In the genomic region with DNA sequence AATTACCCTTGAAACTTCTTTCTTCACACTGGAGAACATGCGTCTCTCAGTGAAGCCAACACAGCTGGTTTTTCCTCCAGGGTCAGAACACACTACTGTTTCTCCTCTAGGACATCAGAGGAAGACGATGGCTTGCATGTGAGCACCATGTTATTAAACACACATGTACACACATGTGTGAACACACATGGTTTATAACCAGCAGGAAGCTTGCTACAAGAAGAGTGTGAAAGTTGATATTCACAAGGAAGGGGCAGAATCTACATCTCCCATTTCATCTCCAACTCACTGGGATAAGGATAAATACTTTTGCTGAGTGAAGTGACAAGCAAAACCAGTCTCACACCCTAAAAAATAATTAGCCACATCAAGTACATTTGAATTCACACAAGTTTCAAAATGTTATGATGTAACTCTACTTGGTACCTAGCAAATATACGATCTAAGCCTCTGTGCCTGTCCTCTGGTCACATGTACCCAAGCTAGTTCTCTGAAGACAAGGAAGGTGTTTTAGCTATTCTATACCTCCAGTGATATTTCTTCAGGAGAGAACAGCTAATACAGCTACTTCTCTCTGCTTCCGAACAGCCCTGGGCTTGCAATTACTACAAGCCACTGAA, we compare ENCODE assay signal across 10 cellular contexts.
A peak's percentile ranks its signal among the peaks of the same experiment; 100 is the strongest.
DNase-seq lines count a peak whose midpoint lies in the region; ATAC-seq, FAIRE-seq and TF ChIP-seq lines count a peak whose summit lies in the region.
"Had no signal": no experiment of that assay in that cellular context is flagged by ENCODE, and none has a peak within 500 bp of the region (broad histone marks: within the 10 kb centered on the region; RNA-seq: fewer than 3 reads in every experiment).

No MANE protein-coding gene starts in this region.

- no TSS peak for BruUV-seq in K562 (replicated peaks; lab: Mats Ljungman, UMichigan)

- 87% methylated on average over 4 of the region's 4 CpGs for WGBS in HUES64
- 53% methylated on average over 4 of the region's 4 CpGs for WGBS in K562 (ENCODE audit: insufficient coverage, low coverage, missing lambda C conversion rate)
- 86% methylated on average over 4 of the region's 4 CpGs for WGBS in liver
- WGBS in suprapubic skin: 48% methylated on average over 4 of the region's 4 CpGs

- H4K20me1 ChIP-seq in K562 (replicated peaks; ENCODE audit: control insufficient read depth, insufficient read depth, low read length): no peaks in the 10 kb centered on the region

- H3K27me3 ChIP-seq in HUES64 (ENCODE audit: insufficient read depth, low read length) (no peaks in the 10 kb centered on the region), K562 (ENCODE audit: control insufficient read depth in 2 of 2, insufficient read depth in 2 of 2, low read length in 2 of 2) (no peaks in the 10 kb centered on the region), liver (ENCODE audit: control insufficient read depth in 4 of 4, insufficient read depth in 4 of 4, low read length in 3 of 4) (no peaks in the 10 kb centered on the region), suprapubic skin (no peaks in the 10 kb centered on the region)

- in situ Hi-C loops in K562 (cut with MboI): no loop called here

- no peak overlapping the region for H3K4me3 ChIP-seq in HUES64 (ENCODE audit: low read length)
- H3K4me3 ChIP-seq in K562: no peak overlapping the region
- H3K4me3 ChIP-seq in liver (ENCODE audit: low read depth in 1 of 3, low read length in 3 of 3): no peak overlapping the region
- H3K4me3 ChIP-seq in suprapubic skin: no peak overlapping the region

- H3K27ac ChIP-seq in HUES64 (ENCODE audit: low read depth, low read length): 0 out of 2 replicates have a peak overlapping the region, but pooled peaks have one; percentile 8
- H3K27ac ChIP-seq in K562 (ENCODE audit: extremely low read depth, low read depth, low read length): peak overlapping the region; percentile 54; the same call in 2 of the 3 replicates
- peak overlapping the region; percentile 12 to 22 for H3K27ac ChIP-seq in liver (ENCODE audit: low read depth in 1 of 2, low read length in 2 of 2)
- peak overlapping the region; percentile 75 for H3K27ac ChIP-seq in suprapubic skin
- H3K27ac ChIP-seq: HL-60 had no signal

- ATAC-seq in K562: peak; percentile 25; the same call in 1 of the 3 replicates
- no peak for ATAC-seq in GM18505 (IDR thresholded peaks at IDR 0.05; ENCODE audit: unreplicated experiment)
- no peak for ATAC-seq in GM19035 (IDR thresholded peaks at IDR 0.05; ENCODE audit: unreplicated experiment)

- no peak for FAIRE-seq in K562 (lab: Jason Lieb, UNC)
- FAIRE-seq: islet of Langerhans had no signal

- no peaks in the 10 kb centered on the region for H3K9me1 ChIP-seq in K562 (ENCODE audit: control insufficient read depth, insufficient read depth, low read length)

- H3K79me2 ChIP-seq in K562 (ENCODE audit: control insufficient read depth, insufficient read depth, low read length): no peaks in the 10 kb centered on the region

- TF ChIP-seq POLR2A in K562 (conservative IDR thresholded peaks at IDR 0.05) (no peak), suprapubic skin (IDR thresholded peaks at IDR 0.05) (no peak), GM18505 (IDR thresholded peaks at IDR 0.05; ENCODE audit: borderline replicate concordance, extremely low read depth, insufficient read depth, insufficient read length) (no peak)

- no peaks in the 10 kb centered on the region for H3K36me3 ChIP-seq in HUES64 (ENCODE audit: insufficient read depth, low read length)
- H3K36me3 ChIP-seq in K562 (ENCODE audit: control insufficient read depth, insufficient read depth, low read length): no peaks in the 10 kb centered on the region
- H3K36me3 ChIP-seq in liver (ENCODE audit: control insufficient read depth in 4 of 4, insufficient read depth in 3 of 4, low read depth in 1 of 4, low read length in 3 of 4): no peaks in the 10 kb centered on the region
- no peaks in the 10 kb centered on the region for H3K36me3 ChIP-seq in suprapubic skin

- DNase-seq in K562 (ENCODE audit: extremely low read depth in 1 of 4, low spot score in 3 of 4) (no peak), suprapubic skin (ENCODE audit: low spot score in 2 of 2) (no peak), MV-4-11 (lab: John Stamatoyannopoulos, UW) (no peak)
- DNase-seq: effector CD4-positive, alpha-beta T cell had no signal

- TF ChIP-seq EP300 in K562 (IDR thresholded peaks at IDR 0.05; ENCODE audit: low read length) (no peak), suprapubic skin (IDR thresholded peaks at IDR 0.05) (no peak)

- H3K9me3 ChIP-seq in HUES64 (ENCODE audit: insufficient read depth, low read depth, low read length): no peaks in the 10 kb centered on the region
- H3K9me3 ChIP-seq in K562 (replicated peaks; ENCODE audit: control insufficient read depth, insufficient read depth, low read depth, low read length): no peaks in the 10 kb centered on the region
- H3K9me3 ChIP-seq in liver (ENCODE audit: control insufficient read depth in 4 of 4, low read length in 3 of 4): no peaks in the 10 kb centered on the region
- no peaks in the 10 kb centered on the region for H3K9me3 ChIP-seq in suprapubic skin

- H3K4me1 ChIP-seq in HUES64 (ENCODE audit: insufficient read depth, low read length): peaks cover 49% of the 10 kb centered on the region
- H3K4me1 ChIP-seq in K562 (replicated peaks in 1 of 2; ENCODE audit: control insufficient read depth in 2 of 2, insufficient read depth in 2 of 2, low read length in 2 of 2): peaks cover 8 to 27% of the 10 kb centered on the region in 2 experiments
- H3K4me1 ChIP-seq in liver (ENCODE audit: control insufficient read depth in 4 of 4, insufficient read depth in 4 of 4, low read length in 3 of 4): peaks cover 1 to 20% (median 4%) of the 10 kb centered on the region in 4 donors
- peaks cover 62% of the 10 kb centered on the region for H3K4me1 ChIP-seq in suprapubic skin

- H3K9ac ChIP-seq in HUES64 (ENCODE audit: low read depth, low read length): peak overlapping the region; percentile 4; the same call in 1 of the 2 replicates
- no peak overlapping the region; a peak in 1 of 4 replicates for H3K9ac ChIP-seq in K562 (ENCODE audit: insufficient read depth in 1 of 2, low read depth in 2 of 2, low read length in 2 of 2)
- no peak overlapping the region for H3K9ac ChIP-seq in liver (ENCODE audit: low read depth in 1 of 2, low read length in 2 of 2)

- TF ChIP-seq RAD21 in K562 (CRISPR knock-in tag; conservative IDR thresholded peaks at IDR 0.05 in 1 of 2, IDR thresholded peaks at IDR 0.05 in 1 of 2): no peak
- TF ChIP-seq RAD21 in liver (IDR thresholded peaks at IDR 0.05): no peak

- intact Hi-C loops in K562 (cut with micrococcal nuclease): no loop called here

- no peak overlapping the region; the same call in 1 of the 2 replicates for H3K4me2 ChIP-seq in K562 (ENCODE audit: insufficient read depth, low read length)

- POLR2A ChIA-PET in K562 (lab: Yijun Ruan, JAX): interaction anchor here (0.5 to 2.3 kb wide), 8 partner anchors 9 to 201 kb away, joined by 3 to 7 read pairs (median 4); no protein-coding TSS in a partner anchor

- TF ChIP-seq CTCF in K562 (IDR thresholded peaks at IDR 0.05 in 2 of 3, conservative IDR thresholded peaks at IDR 0.05 in 1 of 3; ENCODE audit: insufficient read depth in 2 of 3, low read depth in 1 of 3, low read length in 3 of 3): no peak
- TF ChIP-seq CTCF in liver (IDR thresholded peaks at IDR 0.05; ENCODE audit: low read depth, low read length, missing input control): no peak
- TF ChIP-seq CTCF in suprapubic skin (IDR thresholded peaks at IDR 0.05): no peak

- peak overlapping the region; percentile 74; the same call in 1 of the 2 replicates for H2AFZ ChIP-seq in K562 (ENCODE audit: low read depth, low read length)

- CTCF ChIA-PET in K562 (lab: Yijun Ruan, JAX; ENCODE audit: low intra/inter-chr PET ratio): no interaction called here

TF ChIP-seq in K562, 482 proteins besides CTCF, POLR2A, EP300 and RAD21:
- TF ChIP-seq CEBPG (CRISPR knock-in tag; IDR thresholded peaks at IDR 0.05) (no peak), CEBPG (tag; conservative IDR thresholded peaks at IDR 0.05 in 1 of 2, IDR thresholded peaks at IDR 0.05 in 1 of 2) (0 out of 4 replicates have a peak, but pooled peaks of 1 of the 2 experiments have one; percentile 11), ZNF668 (CRISPR knock-in tag; IDR thresholded peaks at IDR 0.05) (0 out of 2 replicates have a peak, but pooled peaks have one; percentile 30), MTF1 (CRISPR knock-in tag; IDR thresholded peaks at IDR 0.05; ENCODE audit: borderline replicate concordance) (no peak)

TF ChIP-seq in liver, 16 proteins besides CTCF, POLR2A, EP300 and RAD21:
- TF ChIP-seq RXRA (IDR thresholded peaks at IDR 0.05): no peak
TF ChIP-seq in liver: peak in this region for 0.

Comparison
In these comparisons a context has a peak if more than half of its experiments do, and no peak if none do; other contexts are left out.
1. H3K27ac ChIP-seq: peak in every context shown above with its lines; median percentile 75 in suprapubic skin; 54 in K562; 17 in liver; 8 in HUES64.